ENCODE assay signal across 13 cellular contexts in genomic region chr3:61574854-61575253, GRCh38. TPM values are rescaled to one million over a fixed set of nuclear protein-coding genes. Genes with fewer than 3 reads are reported as not detected.
DNase-seq lines count a peak whose midpoint lies in the region; FAIRE-seq and TF ChIP-seq lines count a peak whose summit lies in the region.
"Had no signal": no experiment of that assay in that cellular context is flagged by ENCODE, and none has a peak within 500 bp of the region (broad histone marks: within the 10 kb centered on the region; RNA-seq: fewer than 3 reads in every experiment).

No MANE protein-coding gene starts in this region.

- TF ChIP-seq POLR2A in Peyer's patch (IDR thresholded peaks at IDR 0.05), result no peak

- peaks cover 3% of the 10 kb centered on the region for H3K9me3 Mint-ChIP-seq in astrocyte (ENCODE audit: unreplicated experiment)
- H3K9me3 Mint-ChIP-seq in activated CD4-positive, alpha-beta memory T cell treated with anti-CD3 and anti-CD28 coated beads, Interleukin-2, amount 10 ng/mL, durations not matched to agents 7 days and 5 days, result no peaks in the 10 kb centered on the region

- H3K27me3 ChIP-seq in astrocyte (ENCODE audit: insufficient read depth, low read length), result no peaks in the 10 kb centered on the region
- H3K27me3 ChIP-seq in Peyer's patch, result no peaks in the 10 kb centered on the region

- POLR2A ChIA-PET in activated CD4-positive, alpha-beta memory T cell treated with anti-CD3 and anti-CD28 coated beads, Interleukin-2, amount 10 ng/mL, durations not matched to agents 7 days and 5 days (lab: Charles Lee), result no interaction called here

- no peak overlapping the region for H2AFZ ChIP-seq in astrocyte (ENCODE audit: low read depth, low read length)

- H4K20me1 ChIP-seq in astrocyte (ENCODE audit: insufficient read depth, low read length), result peaks cover 23% of the 10 kb centered on the region

- H3K4me1 Mint-ChIP-seq in astrocyte (ENCODE audit: low read depth, unreplicated experiment), result peaks cover 8% of the 10 kb centered on the region
- no peaks in the 10 kb centered on the region for H3K4me1 Mint-ChIP-seq in activated CD4-positive, alpha-beta memory T cell treated with anti-CD3 and anti-CD28 coated beads, Interleukin-2, amount 10 ng/mL, durations not matched to agents 7 days and 5 days

- H3K27ac ChIP-seq in astrocyte (ENCODE audit: low read depth, low read length) (peak overlapping the region; percentile 84), substantia nigra (ENCODE audit: low read depth, low read length, poor library complexity, severe bottlenecking) (no peak overlapping the region), Peyer's patch (no peak overlapping the region)

- FAIRE-seq in astrocyte (lab: Jason Lieb, UNC), result peak; percentile 91

- H3K4me3 Mint-ChIP-seq in astrocyte (ENCODE audit: unreplicated experiment), result no peak overlapping the region
- H3K4me3 Mint-ChIP-seq in activated CD4-positive, alpha-beta memory T cell treated with anti-CD3 and anti-CD28 coated beads, Interleukin-2, amount 10 ng/mL, durations not matched to agents 7 days and 5 days, result no peak overlapping the region
- H3K4me3 Mint-ChIP-seq: CD8-positive, alpha-beta T cell had no signal

- H3K4me3 ChIP-seq in Jurkat, Clone E6-1 (ENCODE audit: low read length), result no peak overlapping the region
- H3K4me3 ChIP-seq in astrocyte (ENCODE audit: insufficient read depth, low read depth, low read length) (peak overlapping the region; percentile 4), Peyer's patch (no peak overlapping the region)

- H3K9me3 ChIP-seq in astrocyte (ENCODE audit: insufficient read depth, low read depth, low read length), result peaks cover 3% of the 10 kb centered on the region
- H3K9me3 ChIP-seq in Peyer's patch, result no peaks in the 10 kb centered on the region

- no peaks in the 10 kb centered on the region for H3K36me3 ChIP-seq in astrocyte (ENCODE audit: insufficient read depth, low read length)
- no peaks in the 10 kb centered on the region for H3K36me3 ChIP-seq in Peyer's patch

- no peaks in the 10 kb centered on the region for H3K27me3 Mint-ChIP-seq in astrocyte (ENCODE audit: low read depth, unreplicated experiment)
- H3K27me3 Mint-ChIP-seq in activated CD4-positive, alpha-beta memory T cell treated with anti-CD3 and anti-CD28 coated beads, Interleukin-2, amount 10 ng/mL, durations not matched to agents 7 days and 5 days, result no peaks in the 10 kb centered on the region

- H3K4me1 ChIP-seq in astrocyte (ENCODE audit: insufficient read depth, low read length) (peaks cover 22% of the 10 kb centered on the region), Peyer's patch (peaks cover 0 to 13% (median 0%) of the 10 kb centered on the region in 4 donors)

- CTCF ChIA-PET in activated CD4-positive, alpha-beta memory T cell treated with anti-CD3 and anti-CD28 coated beads, Interleukin-2, amount 10 ng/mL, durations not matched to agents 7 days and 5 days (lab: Charles Lee), result interaction anchor here (0.7 kb wide), 1 partner anchor 568 kb away, joined by 4 read pairs; no protein-coding TSS in a partner anchor

- no peak for TF ChIP-seq CTCF in astrocyte (IDR thresholded peaks at IDR 0.05; ENCODE audit: insufficient read depth, low read depth, low read length)
- no peak for TF ChIP-seq CTCF in Peyer's patch (IDR thresholded peaks at IDR 0.05)

- H3K4me2 ChIP-seq in astrocyte (ENCODE audit: low read length), result peak overlapping the region; percentile 73

- H3K36me3 Mint-ChIP-seq in astrocyte (ENCODE audit: low read depth, unreplicated experiment), result peaks cover 5% of the 10 kb centered on the region
- H3K36me3 Mint-ChIP-seq in activated CD4-positive, alpha-beta memory T cell treated with anti-CD3 and anti-CD28 coated beads, Interleukin-2, amount 10 ng/mL, durations not matched to agents 7 days and 5 days (ENCODE audit: low read depth), result no peaks in the 10 kb centered on the region
- H3K36me3 Mint-ChIP-seq: CD8-positive, alpha-beta T cell had no signal

- peaks cover 61% of the 10 kb centered on the region for H3K79me2 ChIP-seq in astrocyte (ENCODE audit: insufficient read depth, low read length)

- DNase-seq in AG20443 (ENCODE audit: low spot score), result peak; percentile 50
- peak; percentile 24 for DNase-seq in Jurkat, Clone E6-1 (ENCODE audit: low read depth, low spot score)
- DNase-seq in astrocyte (ENCODE audit: low read depth), result peak; percentile 100
- peak; percentile 35 for DNase-seq in kidney tubule cell (ENCODE audit: low spot score)
- DNase-seq in activated CD4-positive, alpha-beta memory T cell treated with anti-CD3 and anti-CD28 coated beads, Interleukin-2, amount 10 ng/mL, durations not matched to agents 7 days and 5 days, result no peak
- DNase-seq in substantia nigra (lab: John Stamatoyannopoulos, UW), result no peak
- DNase-seq in Peyer's patch, result no peak
- DNase-seq in DMS153 (lab: John Stamatoyannopoulos, UW), result no peak
- DNase-seq: activated CD4-positive, alpha-beta T cell treated with anti-CD3 and anti-CD28 coated beads, Interleukin-2, amount 50 U/mL, for 1 hour; activated naive CD4-positive, alpha-beta T cell treated with anti-CD3 and anti-CD28 coated beads, Interleukin-2, amount 50 U/mL, for 16 hours; CD8-positive, alpha-beta T cell; effector CD8-positive, alpha-beta T cell; NCI-H510A had no signal

- H3K27ac Mint-ChIP-seq in astrocyte (ENCODE audit: unreplicated experiment), result no peak overlapping the region
- no peak overlapping the region for H3K27ac Mint-ChIP-seq in activated CD4-positive, alpha-beta memory T cell treated with anti-CD3 and anti-CD28 coated beads, Interleukin-2, amount 10 ng/mL, durations not matched to agents 7 days and 5 days
- H3K27ac Mint-ChIP-seq: CD8-positive, alpha-beta T cell had no signal

- H3K9ac ChIP-seq in astrocyte (ENCODE audit: low read length), result peak overlapping the region; percentile 61

RNA-seq across cellular contexts. Expression of gene PTPRG, which starts 13.5 kb away (rescaled TPM):
- polyA plus RNA-seq in Jurkat, Clone E6-1 (2012; ENCODE audit: insufficient read depth, insufficient read length), result 0.79 TPM
- 37.8 and 39.6 TPM in 2 replicates for total RNA-seq in astrocyte
- total RNA-seq in activated CD4-positive, alpha-beta memory T cell treated with anti-CD3 and anti-CD28 coated beads, Interleukin-2, amount 10 ng/mL, durations not matched to agents 7 days and 5 days, result under 1 TPM; 0.13 to 0.15 TPM
- 10 to 100 TPM; 33.5 to 56.6 (median 46.9) TPM for total RNA-seq in Peyer's patch
- total RNA-seq: CD8-positive, alpha-beta T cell had no signal

Comparison
In these comparisons a context has a peak if more than half of its experiments do, and no peak if none do; other contexts are left out.
1. DNase-seq: peak in AG20443 (single experiment), Jurkat, Clone E6-1 (single experiment), astrocyte (single experiment) and kidney tubule cell (single experiment); none in activated CD4-positive, alpha-beta memory T cell treated with anti-CD3 and anti-CD28 coated beads, Interleukin-2, amount 10 ng/mL, durations not matched to agents 7 days and 5 days (single experiment), substantia nigra (0 of 49), Peyer's patch (0 of 3) and DMS153 (single experiment).
2. RNA of gene PTPRG, which starts 13.5 kb away (total RNA-seq): 33.5 to 56.6 TPM in Peyer's patch and 37.8 to 39.6 TPM in astrocyte; 0.13 to 0.15 TPM in activated CD4-positive, alpha-beta memory T cell treated with anti-CD3 and anti-CD28 coated beads, Interleukin-2, amount 10 ng/mL, durations not matched to agents 7 days and 5 days; every median in the first group is over 10 times any median in the second.